18 cellular contexts compared by ENCODE assay signal in genomic region chr7:125396466-125397151, GRCh38.
"Had no signal": no experiment of that assay in that cellular context is flagged by ENCODE, and none has a peak within 500 bp of the region (broad histone marks: within the 10 kb centered on the region; RNA-seq: fewer than 3 reads in every experiment).

No MANE protein-coding gene starts in this region.

- H3K27me3 ChIP-seq: adrenal gland, breast epithelium, esophagus squamous epithelium, heart right ventricle, tibial nerve, uterus had no signal

- H3K4me3 ChIP-seq: adrenal gland, breast epithelium, esophagus squamous epithelium, heart right ventricle, prostate gland, tibial nerve, uterus had no signal

- H3K36me3 ChIP-seq: adrenal gland, breast epithelium, esophagus squamous epithelium, heart right ventricle, prostate gland, tibial nerve, uterus had no signal

- H3K27ac ChIP-seq: adrenal gland, breast epithelium, esophagus squamous epithelium, heart right ventricle, prostate gland, tibial nerve, uterus had no signal

- H3K9me3 ChIP-seq: adrenal gland, breast epithelium, heart right ventricle, prostate gland, tibial nerve, uterus had no signal

- DNase-seq: activated CD4-positive, alpha-beta memory T cell treated with anti-CD3 and anti-CD28 coated beads for 36 hours; activated CD4-positive, alpha-beta T cell treated with anti-CD3 and anti-CD28 coated beads for 4 hours; activated gamma-delta T cell treated with Interleukin-2 at 50 U/mL for 16 hours; activated T-cell treated with anti-CD3 and anti-CD28 coated beads for 4 hours; adrenal gland; cerebellar nuclear complex; effector CD8-positive, alpha-beta T cell; esophagus squamous epithelium; heart right ventricle; immature natural killer cell; kidney glomerular epithelial cell; naive thymus-derived CD8-positive, alpha-beta T cell; right cardiac atrium; T-helper 9 cell; uterus had no signal
